ENCODE assay signal across 26 cellular contexts in the genomic region with DNA sequence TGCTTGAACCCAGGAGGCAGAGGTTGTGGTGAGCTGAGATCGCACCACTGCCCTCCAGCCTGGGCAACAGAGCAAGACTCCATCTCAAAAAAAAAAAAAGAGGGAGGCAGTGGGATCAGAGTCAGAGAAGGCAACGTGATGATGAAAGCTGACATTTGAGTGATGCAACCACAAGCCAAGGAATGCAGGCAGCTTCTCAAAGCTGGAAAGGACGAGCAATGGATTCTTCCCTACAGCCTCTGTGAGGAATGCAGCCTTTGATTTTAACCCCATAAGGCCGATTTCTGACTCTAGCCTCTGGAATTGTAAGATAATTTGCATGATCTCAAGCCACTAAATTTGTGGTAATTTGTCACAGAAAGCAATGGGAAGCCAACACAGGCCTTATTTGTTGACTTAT. TPM values are rescaled to one million over a fixed set of nuclear protein-coding genes. Genes with fewer than 3 reads are reported as not detected.
DNase-seq lines count a peak whose midpoint lies in the region; ATAC-seq, FAIRE-seq and TF ChIP-seq lines count a peak whose summit lies in the region.
"Had no signal": no experiment of that assay in that cellular context is flagged by ENCODE, and none has a peak within 500 bp of the region (broad histone marks: within the 10 kb centered on the region; RNA-seq: fewer than 3 reads in every experiment).

No MANE protein-coding gene starts in this region.

- no peak for ATAC-seq in gastroesophageal sphincter
- ATAC-seq: body of pancreas, Right ventricle myocardium inferior had no signal

- H3K9me1 ChIP-seq in endothelial cell of umbilical vein (replicated peaks; ENCODE audit: control insufficient read depth, extremely low read depth, insufficient read depth, low read length) = no peaks in the 10 kb centered on the region

- H3K9me2 ChIP-seq in MM.1S (replicated peaks; ENCODE audit: insufficient read depth, low read length) = no peaks in the 10 kb centered on the region

- TF ChIP-seq CTCF in endothelial cell of umbilical vein (IDR thresholded peaks at IDR 0.05; ENCODE audit: extremely low read depth in 1 of 2, insufficient read depth in 1 of 2, low read depth in 1 of 2, low read length in 2 of 2) (no peak), osteoblast (IDR thresholded peaks at IDR 0.05; ENCODE audit: extremely low read depth, low read depth, low read length) (no peak), MM.1S (IDR thresholded peaks at IDR 0.05; ENCODE audit: low read length) (no peak), gastroesophageal sphincter (IDR thresholded peaks at IDR 0.05) (no peak)

- no peaks in the 10 kb centered on the region for H3K79me2 ChIP-seq in endothelial cell of umbilical vein (ENCODE audit: control insufficient read depth, insufficient read depth, low read length)
- peaks cover 31% of the 10 kb centered on the region for H3K79me2 ChIP-seq in osteoblast (ENCODE audit: insufficient read depth, low read length)
- H3K79me2 ChIP-seq in MM.1S (ENCODE audit: low read length) = no peaks in the 10 kb centered on the region

- H3K4me2 ChIP-seq in endothelial cell of umbilical vein (ENCODE audit: insufficient read depth, low read length) = no peak overlapping the region
- H3K4me2 ChIP-seq in osteoblast (ENCODE audit: insufficient read depth, low read length) = no peak overlapping the region
- no peak overlapping the region for H3K4me2 ChIP-seq in MM.1S (ENCODE audit: low read depth, low read length)

- CTCF ChIA-PET in endothelial cell of umbilical vein (lab: Charles Lee) = no interaction called here

- H3K27ac ChIP-seq in endothelial cell of umbilical vein (ENCODE audit: insufficient read depth, low read depth, low read length) = no peak overlapping the region
- H3K27ac ChIP-seq in osteoblast (ENCODE audit: low read depth, low read length) = peak overlapping the region; percentile 87
- no peak overlapping the region for H3K27ac ChIP-seq in MM.1S (ENCODE audit: low read length)
- no peak overlapping the region for H3K27ac ChIP-seq in gastroesophageal sphincter
- H3K27ac ChIP-seq: body of pancreas, neutrophil, prostate gland had no signal

- WGBS in gastroesophageal sphincter (ENCODE audit: low coverage in 1 of 2), 2 donors = 76 to 88% methylated on average over 2 to 4 of the region's 4 CpGs

- BruUV-seq in endothelial cell of umbilical vein (replicated peaks; lab: Mats Ljungman, UMichigan) = no TSS peak

- peak; percentile 12 for FAIRE-seq in endothelial cell of umbilical vein (lab: Jason Lieb, UNC)
- FAIRE-seq: GM12892 had no signal

- H3F3A ChIP-seq in MM.1S (ENCODE audit: insufficient read depth, low read length) = peaks cover 17% of the 10 kb centered on the region

- H3K27me3 ChIP-seq in endothelial cell of umbilical vein (ENCODE audit: control insufficient read depth in 2 of 2, insufficient read depth in 2 of 2, low read length in 2 of 2) = no peaks in the 10 kb centered on the region
- H3K27me3 ChIP-seq in osteoblast (ENCODE audit: insufficient read depth, low read length) = no peaks in the 10 kb centered on the region
- H3K27me3 ChIP-seq in MM.1S (replicated peaks; ENCODE audit: insufficient read depth, low read length) = no peaks in the 10 kb centered on the region
- no peaks in the 10 kb centered on the region for H3K27me3 ChIP-seq in gastroesophageal sphincter
- H3K27me3 ChIP-seq: body of pancreas, neutrophil had no signal

- H3K9ac ChIP-seq in endothelial cell of umbilical vein (replicated peaks; ENCODE audit: extremely low read depth, insufficient read depth, low read length) (no peak overlapping the region), MM.1S (ENCODE audit: low read length) (no peak overlapping the region)

- H3K4me3 ChIP-seq in endothelial cell of umbilical vein (replicated peaks in 1 of 3; ENCODE audit: insufficient read depth in 1 of 3, low read depth in 1 of 3, low read length in 3 of 3) = no peak overlapping the region
- H3K4me3 ChIP-seq in osteoblast (ENCODE audit: insufficient read depth, low read length) = no peak overlapping the region
- no peak overlapping the region for H3K4me3 ChIP-seq in MM.1S (ENCODE audit: low read length)
- H3K4me3 ChIP-seq in gastroesophageal sphincter = no peak overlapping the region
- H3K4me3 ChIP-seq: body of pancreas, lung, prostate gland had no signal

- H2AFZ ChIP-seq in endothelial cell of umbilical vein (ENCODE audit: low read depth, low read length) (no peak overlapping the region), osteoblast (ENCODE audit: low read length) (no peak overlapping the region), MM.1S (ENCODE audit: low read length) (no peak overlapping the region)

- no peak for TF ChIP-seq POLR2A in endothelial cell of umbilical vein (IDR thresholded peaks at IDR 0.05; ENCODE audit: low read depth, low read length)
- no peak for TF ChIP-seq POLR2A in gastroesophageal sphincter (IDR thresholded peaks at IDR 0.05)

- TF ChIP-seq EP300 in gastroesophageal sphincter (IDR thresholded peaks at IDR 0.05) = no peak

- H3K9me3 ChIP-seq in endothelial cell of umbilical vein (replicated peaks; ENCODE audit: control insufficient read depth, insufficient read depth, low read length) = no peaks in the 10 kb centered on the region
- H3K9me3 ChIP-seq in osteoblast (ENCODE audit: low read depth, low read length) = no peaks in the 10 kb centered on the region
- H3K9me3 ChIP-seq in MM.1S (replicated peaks; ENCODE audit: insufficient read depth, low read length) = no peaks in the 10 kb centered on the region
- peaks cover 0 to 4% (median 0%) of the 10 kb centered on the region in 3 donors for H3K9me3 ChIP-seq in gastroesophageal sphincter
- H3K9me3 ChIP-seq: body of pancreas, neutrophil, prostate gland had no signal

- dilution Hi-C loops in endothelial cell of umbilical vein (cut with MboI; ENCODE audit: extremely low pct_ligation_motif_present, low sequenced_read_pairs) = no loop called here

- peak; percentile 58 for DNase-seq in EH (ENCODE audit: low read depth)
- peak; percentile 48 for DNase-seq in RPMI7951 (ENCODE audit: low read depth)
- no peak for DNase-seq in endothelial cell of umbilical vein (ENCODE audit: low read depth, low spot score)
- DNase-seq in osteoblast (ENCODE audit: insufficient read length, low spot score, missing footprints) = no peak
- DNase-seq in MM.1S = no peak
- DNase-seq in activated T-cell treated with anti-CD3 and anti-CD28 coated beads for 4 hours = no peak
- DNase-seq: activated CD4-positive, alpha-beta memory T cell treated with anti-CD3 and anti-CD28 coated beads for 36 hours; activated CD4-positive, CD25-positive, alpha-beta regulatory T cell; activated CD8-positive, alpha-beta memory T cell treated with anti-CD3 and anti-CD28 coated beads, Interleukin-2, amount 50 U/mL, for 48 hours; activated naive CD8-positive, alpha-beta T cell treated with anti-CD3 and anti-CD28 coated beads for 36 hours; body of pancreas; effector CD4-positive, alpha-beta T cell; glutamatergic neuron; H9; kidney glomerular epithelial cell; NCI-H1105; NCI-H2029 treated with DMSO at 0.1 percent for 48 hours; NCI-H2227 treated with DMSO at 0.1 percent for 48 hours; NCI-H69; stimulated activated CD4-positive, alpha-beta T cell treated with anti-CD3 and anti-CD28 coated beads, Interleukin-1b, Interleukin-23, amount 100 ng/mL, for 48 hours had no signal

- intact Hi-C loops in endothelial cell of umbilical vein (cut with micrococcal nuclease) = no loop called here

- no peaks in the 10 kb centered on the region for H4K20me1 ChIP-seq in endothelial cell of umbilical vein (replicated peaks; ENCODE audit: control insufficient read depth, extremely low read depth, insufficient read depth, low read length)
- peaks cover 6% of the 10 kb centered on the region for H4K20me1 ChIP-seq in osteoblast (ENCODE audit: insufficient read depth, low read length)
- H4K20me1 ChIP-seq in MM.1S (ENCODE audit: insufficient read depth, low read length) = no peaks in the 10 kb centered on the region

- H3K36me3 ChIP-seq in endothelial cell of umbilical vein (ENCODE audit: control insufficient read depth in 2 of 2, extremely low read depth in 1 of 2, insufficient read depth in 2 of 2, low read length in 2 of 2) = no peaks in the 10 kb centered on the region
- H3K36me3 ChIP-seq in osteoblast (ENCODE audit: insufficient read depth, low read length) = peaks cover 91% of the 10 kb centered on the region
- no peaks in the 10 kb centered on the region for H3K36me3 ChIP-seq in MM.1S (replicated peaks; ENCODE audit: insufficient read depth, low read length)
- H3K36me3 ChIP-seq in gastroesophageal sphincter = peaks cover 0 to 21% of the 10 kb centered on the region in 2 donors
- H3K36me3 ChIP-seq: neutrophil, prostate gland had no signal

- POLR2A ChIA-PET in endothelial cell of umbilical vein (lab: Charles Lee) = no interaction called here

- peaks cover 47% of the 10 kb centered on the region for H3K4me1 ChIP-seq in endothelial cell of umbilical vein (ENCODE audit: control insufficient read depth, extremely low read depth, insufficient read depth, low read length)
- peaks cover 56% of the 10 kb centered on the region for H3K4me1 ChIP-seq in osteoblast (ENCODE audit: insufficient read depth, low read length)
- peaks cover 40% of the 10 kb centered on the region for H3K4me1 ChIP-seq in MM.1S (ENCODE audit: low read length)
- peaks cover 0 to 28% (median 0%) of the 10 kb centered on the region in 3 donors for H3K4me1 ChIP-seq in gastroesophageal sphincter
- H3K4me1 ChIP-seq: body of pancreas, prostate gland had no signal

TF ChIP-seq in endothelial cell of umbilical vein, 7 proteins besides CTCF, POLR2A, EP300 and RAD21 (continues in another document):
- TF ChIP-seq GATA2 (IDR thresholded peaks at IDR 0.05; ENCODE audit: insufficient read depth, insufficient read length, low read depth, low read length) (no peak), POLR2AphosphoS5 (IDR thresholded peaks at IDR 0.05; ENCODE audit: insufficient read depth, low read depth, low read length) (no peak), FOS (IDR thresholded peaks at IDR 0.05; ENCODE audit: borderline replicate concordance, insufficient read depth, low read length) (no peak), JUN (IDR thresholded peaks at IDR 0.05; ENCODE audit: borderline replicate concordance, insufficient read depth, insufficient read length, low read depth) (no peak)

RNA-seq across cellular contexts. Expression of a gene that starts 9.8 kb away (rescaled TPM):
- 976 and 1,163 TPM in 2 replicates for total RNA-seq in RPMI7951 (2014; rRNA removed; shearing (Covaris generic))
- 6.5 and 8.7 TPM in 2 replicates for total RNA-seq in endothelial cell of umbilical vein
- 18.0 and 18.9 TPM in 2 replicates for polyA plus RNA-seq in endothelial cell of umbilical vein
- polyA plus RNA-seq in endothelial cell of umbilical vein (2011; cell fraction: cytosol; rRNA removed) = 24.0 and 30.3 TPM in 2 replicates
- 25.3 and 32.0 TPM in 2 replicates for polyA plus RNA-seq in endothelial cell of umbilical vein (2011; cell fraction: nucleus; rRNA removed)
- 74.6 and 97.3 TPM in 2 replicates for polyA plus RNA-seq in endothelial cell of umbilical vein (2012)
- 20.9 and 23.9 TPM in 2 replicates for polyA minus RNA-seq in endothelial cell of umbilical vein
- 16.9 TPM for polyA minus RNA-seq in endothelial cell of umbilical vein (2011; cell fraction: cytosol; rRNA and poly(A)+ RNA removed)
- 9.4 and 11.5 TPM in 2 replicates for polyA minus RNA-seq in endothelial cell of umbilical vein (2011; cell fraction: nucleus; rRNA and poly(A)+ RNA removed)
- 1,700 and 2,120 TPM in 2 replicates for total RNA-seq in osteoblast
- total RNA-seq in gastroesophageal sphincter = 100 to 1,000 TPM in 3 of 4 donors, 10 to 100 TPM in 1; 29.0 to 159 (median 112) TPM
- total RNA-seq: activated naive CD8-positive, alpha-beta T cell treated with anti-CD3 and anti-CD28 coated beads for 36 hours had no signal

Comparison
In these comparisons a context has a peak if more than half of its experiments do, and no peak if none do; other contexts are left out.
1. DNase-seq: peak in EH (single experiment) and RPMI7951 (single experiment); none in endothelial cell of umbilical vein (single experiment), osteoblast (single experiment), MM.1S (single experiment) and activated T-cell treated with anti-CD3 and anti-CD28 coated beads for 4 hours (single experiment).